ENCODE assay signal across 8 cellular contexts in the genomic region with DNA sequence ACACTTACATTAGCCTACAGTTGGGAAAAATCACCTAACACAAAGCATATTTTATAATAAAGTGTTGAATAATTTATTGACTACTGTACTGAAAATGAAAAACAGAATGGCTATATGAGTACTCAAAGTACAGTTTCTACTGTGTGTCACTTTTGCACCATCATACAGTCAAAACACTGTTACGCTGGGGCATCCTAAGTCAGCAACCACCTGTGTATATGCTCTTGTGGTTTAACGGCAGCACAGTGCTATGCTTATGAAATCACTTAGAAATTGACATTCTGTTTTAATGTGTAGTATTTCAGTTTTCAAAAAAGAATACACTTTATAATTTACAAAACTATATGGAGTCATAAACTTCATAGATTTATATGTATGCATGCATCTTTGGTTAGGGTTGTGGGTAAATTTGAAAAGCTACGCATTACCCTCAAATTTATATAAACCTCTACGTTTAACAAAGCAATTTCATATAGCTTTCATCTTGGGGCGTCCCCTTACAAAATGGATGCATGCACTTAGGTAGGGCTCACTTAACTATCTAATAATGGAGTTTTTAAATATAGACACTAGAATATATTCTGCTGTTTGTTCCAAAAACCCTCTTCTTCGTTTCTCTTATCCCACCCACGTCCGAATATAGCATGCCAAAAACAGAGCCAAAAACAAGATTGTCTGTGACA. TPM values are rescaled to one million over a fixed set of nuclear protein-coding genes. Genes with fewer than 3 reads are reported as not detected.
DNase-seq lines count a peak whose midpoint lies in the region; ATAC-seq and TF ChIP-seq lines count a peak whose summit lies in the region.

No MANE protein-coding gene starts in this region.

- no peak for TF ChIP-seq EP300 in stomach (IDR thresholded peaks at IDR 0.05)

- H3K27ac ChIP-seq in RWPE2 (ENCODE audit: poor library complexity, severe bottlenecking) (peak overlapping the region; percentile 15), stomach (peak overlapping the region in 2 of 5 donors; percentile 23 to 54)

- no peak for TF ChIP-seq POLR2A in stomach (IDR thresholded peaks at IDR 0.05)

- peaks cover 26% of the 10 kb centered on the region for H3K4me1 ChIP-seq in RWPE2 (ENCODE audit: insufficient read depth, poor library complexity, severe bottlenecking)
- H3K4me1 ChIP-seq in stomach: peaks cover 7 to 26% (median 11%) of the 10 kb centered on the region in 4 donors

- peak overlapping the region; percentile 63 for H3K4me3 ChIP-seq in RWPE2 (ENCODE audit: severe bottlenecking)
- peak overlapping the region; percentile 75 to 90 for H3K4me3 ChIP-seq in foreskin fibroblast (ENCODE audit: low read depth in 1 of 2, low read length in 2 of 2)
- H3K4me3 ChIP-seq in stomach: peak overlapping the region; percentile 56 to 83 (median 68)

- H3K36me3 ChIP-seq in RWPE2 (ENCODE audit: low read depth) (peaks cover 11% of the 10 kb centered on the region; the same call in 1 of the 2 replicates), stomach (no peaks in the 10 kb centered on the region)

- no peaks in the 10 kb centered on the region for H3K9me3 ChIP-seq in RWPE2 (ENCODE audit: severe bottlenecking)
- H3K9me3 ChIP-seq in stomach: no peaks in the 10 kb centered on the region

- peak; percentile 67 to 77 for ATAC-seq in activated CD4-positive, CD25-positive, alpha-beta regulatory T cell treated with anti-CD3 and anti-CD28 coated beads, Interleukin-2, amount 50 U/mL, for 24 hours
- ATAC-seq in RWPE2 (ENCODE audit: low read depth): no peak
- ATAC-seq in HG03342 (IDR thresholded peaks at IDR 0.05; ENCODE audit: unreplicated experiment): no peak
- ATAC-seq in GM21423 (IDR thresholded peaks at IDR 0.05; ENCODE audit: unreplicated experiment): no peak

- TF ChIP-seq CTCF in RWPE2 (IDR thresholded peaks at IDR 0.05; ENCODE audit: poor library complexity, severe bottlenecking) (no peak), foreskin fibroblast (IDR thresholded peaks at IDR 0.05; ENCODE audit: low read depth, low read length) (no peak), stomach (IDR thresholded peaks at IDR 0.05) (no peak)

- WGBS in stomach, 5 donors: 47 to 59% (median 54%) methylated on average over 8 of the region's 8 CpGs

- DNase-seq in activated CD4-positive, CD25-positive, alpha-beta regulatory T cell treated with anti-CD3 and anti-CD28 coated beads, Interleukin-2, amount 50 U/mL, for 72 hours: no peak
- DNase-seq in RWPE2 (ENCODE audit: low spot score): no peak
- no peak for DNase-seq in foreskin fibroblast
- DNase-seq in stomach: no peak
- no peak for DNase-seq in DMS79 (lab: John Stamatoyannopoulos, UW)

- no peaks in the 10 kb centered on the region for H3K27me3 ChIP-seq in RWPE2 (ENCODE audit: insufficient read depth, poor library complexity, severe bottlenecking)
- H3K27me3 ChIP-seq in stomach: no peaks in the 10 kb centered on the region

- intact Hi-C loops in stomach (cut with DNase I; ENCODE audit: low total_unique reads): no loop called here

RNA-seq across cellular contexts. Expression of a gene that starts 0.7 kb away (rescaled TPM):
- total RNA-seq in stomach: 1 to 10 TPM in 3 of 5 donors, under 1 TPM in 1, not detected in 1; 0.29 to 9.3 (median 2.4) TPM
- polyA plus RNA-seq in stomach: 1 to 10 TPM in 1 of 3 donors, under 1 TPM in 1, not detected in 1; 0.37 to 1.1 TPM

Comparison
In these comparisons a context has a peak if more than half of its experiments do, and no peak if none do; other contexts are left out.
1. ATAC-seq: peak in activated CD4-positive, CD25-positive, alpha-beta regulatory T cell treated with anti-CD3 and anti-CD28 coated beads, Interleukin-2, amount 50 U/mL, for 24 hours (2 of 2); none in RWPE2 (single experiment), HG03342 (single experiment) and GM21423 (single experiment).
2. Peak in every context shown above with its lines, with median percentiles within 50 percentile points of each other: H3K4me3 ChIP-seq.